Comparison of ENCODE assay signal across 10 cellular contexts in genomic region chr20:18005170-18005989, GRCh38. TPM values are rescaled to one million over a fixed set of nuclear protein-coding genes. Genes with fewer than 3 reads are reported as not detected.
DNase-seq lines count a peak whose midpoint lies in the region; ATAC-seq, FAIRE-seq and TF ChIP-seq lines count a peak whose summit lies in the region.
"Had no signal": no experiment of that assay in that cellular context is flagged by ENCODE, and none has a peak within 500 bp of the region (broad histone marks: within the 10 kb centered on the region; RNA-seq: fewer than 3 reads in every experiment).

No MANE protein-coding gene starts in this region.

- H3K4me3 ChIP-seq in tibial nerve = no peak overlapping the region

- no peak for FAIRE-seq in RCC 7860 (lab: Jason Lieb, UNC)

- H3K27me3 ChIP-seq in tibial nerve = no peaks in the 10 kb centered on the region

- H3K4me3 Mint-ChIP-seq in activated B cell treated with CpG ODN at 0.5 μM for 24 hours (peak overlapping the region; percentile 67), type B pancreatic cell (no peak overlapping the region)

- intact Hi-C loops in activated B cell treated with CpG ODN at 0.5 μM for 24 hours (cut with micrococcal nuclease) = loop anchor here (1.0 kb wide), 1 partner anchor 36 kb away; the partner anchor contains the start of gene MGME1

- CTCF ChIA-PET in activated B cell treated with CpG ODN at 0.5 μM for 24 hours (lab: Charles Lee) = interaction anchor here (0.6 to 2.5 kb wide), 4 partner anchors 9 to 323 kb away, joined by 3 to 12 read pairs (median 4); no protein-coding TSS in a partner anchor

- no peaks in the 10 kb centered on the region for H3K9me3 Mint-ChIP-seq in activated B cell treated with CpG ODN at 0.5 μM for 24 hours
- no peaks in the 10 kb centered on the region for H3K9me3 Mint-ChIP-seq in type B pancreatic cell

- H3K4me1 Mint-ChIP-seq in activated B cell treated with CpG ODN at 0.5 μM for 24 hours = peaks cover 33% of the 10 kb centered on the region
- H3K4me1 Mint-ChIP-seq in type B pancreatic cell (ENCODE audit: unreplicated experiment) = peaks cover 17% of the 10 kb centered on the region

- no peak for TF ChIP-seq POLR2A in tibial nerve (IDR thresholded peaks at IDR 0.05)

- no peaks in the 10 kb centered on the region for H3K27me3 Mint-ChIP-seq in activated B cell treated with CpG ODN at 0.5 μM for 24 hours
- no peaks in the 10 kb centered on the region for H3K27me3 Mint-ChIP-seq in type B pancreatic cell

- peaks cover 0 to 7% (median 0%) of the 10 kb centered on the region in 4 donors for H3K4me1 ChIP-seq in tibial nerve

- H3K36me3 Mint-ChIP-seq in activated B cell treated with CpG ODN at 0.5 μM for 24 hours (ENCODE audit: low read depth) (no peaks in the 10 kb centered on the region), type B pancreatic cell (no peaks in the 10 kb centered on the region)

- no peak overlapping the region for H3K27ac ChIP-seq in tibial nerve

- no peak for TF ChIP-seq CTCF in activated B cell treated with CpG ODN at 0.5 μM for 24 hours (IDR thresholded peaks at IDR 0.05)
- TF ChIP-seq CTCF in type B pancreatic cell (conservative IDR thresholded peaks at IDR 0.05) = no peak
- TF ChIP-seq CTCF in tibial nerve (IDR thresholded peaks at IDR 0.05) = no peak

- peak; percentile 48 for DNase-seq in activated effector memory CD4-positive, alpha-beta T cell treated with anti-CD3 and anti-CD28 coated beads, Interleukin-2, amount 50 U/mL, for 16 hours
- no peak for DNase-seq in activated effector memory CD4-positive, alpha-beta T cell treated with Interleukin-2 at 50 U/mL for 16 hours
- DNase-seq in activated B cell treated with CpG ODN at 0.5 μM for 24 hours (peak; percentile 26), type B pancreatic cell (ENCODE audit: extremely low spot score, unreplicated experiment) (no peak), tibial nerve (ENCODE audit: low spot score in 2 of 2) (no peak), RCC 7860 (ENCODE audit: low spot score) (no peak), NCI-H2029 (lab: John Stamatoyannopoulos, UW) (no peak)
- DNase-seq: activated CD4-positive, alpha-beta T cell treated with anti-CD3 and anti-CD28 coated beads for 1 hour; mammary epithelial cell had no signal

- no peaks in the 10 kb centered on the region for H3K36me3 ChIP-seq in tibial nerve

- ATAC-seq in HG03045 (IDR thresholded peaks at IDR 0.05; ENCODE audit: unreplicated experiment) (peak; percentile 92), activated B cell treated with CpG ODN at 0.5 μM for 24 hours (ENCODE audit: low read depth) (peak; percentile 86)

- peak overlapping the region; percentile 81 for H3K27ac Mint-ChIP-seq in activated B cell treated with CpG ODN at 0.5 μM for 24 hours
- peak overlapping the region; percentile 61 for H3K27ac Mint-ChIP-seq in type B pancreatic cell

- POLR2A ChIA-PET in activated B cell treated with CpG ODN at 0.5 μM for 24 hours (lab: Charles Lee) = interaction anchor here (0.6 to 1.5 kb wide), 8 partner anchors 35 to 436 kb away, joined by 3 to 7 read pairs (median 4); partner anchors contain the start of genes DSTN, RRBP1 and ZNF133

- WGBS in tibial nerve, 2 donors = 77 to 85% methylated on average over 20 to 21 of the region's 21 CpGs

- TF ChIP-seq EP300 in tibial nerve (IDR thresholded peaks at IDR 0.05) = no peak

- H3K9me3 ChIP-seq in tibial nerve = no peaks in the 10 kb centered on the region

RNA-seq across cellular contexts. Expression of gene MGME1, which starts 36.6 kb away (rescaled TPM):
- total RNA-seq in activated B cell treated with CpG ODN at 0.5 μM for 24 hours (19.0 TPM in 2 replicates), type B pancreatic cell (ENCODE audit: low replicate concordance) (31.2 and 32.7 TPM in 2 replicates), tibial nerve (10 to 100 TPM in 1 of 4 donors, 1 to 10 TPM in 3; 4.6 to 14.7 (median 8.7) TPM)

RNA-seq across cellular contexts. Expression of gene SNX5, which starts 36.8 kb away (rescaled TPM):
- total RNA-seq in activated B cell treated with CpG ODN at 0.5 μM for 24 hours (125 and 139 TPM in 2 replicates), type B pancreatic cell (ENCODE audit: low replicate concordance) (87.4 and 115 TPM in 2 replicates), tibial nerve (100 to 1,000 TPM in 2 of 4 donors, 10 to 100 TPM in 2; 79.8 to 128 (median 100) TPM)

RNA-seq across cellular contexts. Expression of gene OVOL2, which starts 52.3 kb away (rescaled TPM):
- not detected in 2 replicates for total RNA-seq in activated B cell treated with CpG ODN at 0.5 μM for 24 hours
- total RNA-seq in type B pancreatic cell (ENCODE audit: low replicate concordance) = 7.3 and 17.5 TPM in 2 replicates
- not detected for total RNA-seq in tibial nerve

Comparison
In these comparisons a context has a peak if more than half of its experiments do, and no peak if none do; other contexts are left out.
1. DNase-seq: peak in activated effector memory CD4-positive, alpha-beta T cell treated with anti-CD3 and anti-CD28 coated beads, Interleukin-2, amount 50 U/mL, for 16 hours (single experiment) and activated B cell treated with CpG ODN at 0.5 μM for 24 hours (single experiment); none in activated effector memory CD4-positive, alpha-beta T cell treated with Interleukin-2 at 50 U/mL for 16 hours (single experiment), type B pancreatic cell (single experiment), tibial nerve (0 of 2), RCC 7860 (single experiment) and NCI-H2029 (single experiment).